ENCODE assay signal across 1 cellular context in the genomic region with DNA sequence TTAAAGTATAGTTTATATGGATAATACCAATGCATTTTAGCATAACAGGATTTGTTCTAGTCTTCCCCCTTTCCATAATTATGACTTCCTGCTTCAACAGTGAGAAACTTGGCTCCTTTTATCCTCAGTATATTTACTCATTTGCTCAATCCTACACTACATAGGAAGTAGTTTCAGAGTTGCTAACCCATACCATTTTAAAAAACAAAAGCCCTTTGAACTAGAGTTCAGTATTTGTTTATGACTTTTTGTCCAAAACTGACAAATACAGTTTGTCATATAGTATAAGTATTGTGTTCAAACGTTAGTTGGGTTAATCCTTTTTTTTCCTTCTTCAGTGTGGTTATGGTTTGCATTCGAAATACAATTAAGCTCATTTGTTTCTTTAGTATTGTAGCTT.
TF ChIP-seq lines count a peak whose summit lies in the region.

No MANE protein-coding gene starts in this region.

TF ChIP-seq in K562, 482 proteins besides CTCF, POLR2A, EP300 and RAD21:
- no peak for TF ChIP-seq TEAD1 (CRISPR knock-in tag; IDR thresholded peaks at IDR 0.05)
- TF ChIP-seq ZNF232 (CRISPR knock-in tag; IDR thresholded peaks at IDR 0.05): no peak
- TF ChIP-seq ZBTB8A (IDR thresholded peaks at IDR 0.05; ENCODE audit: partially characterized antibody): no peak
- TF ChIP-seq, protein P1, sequence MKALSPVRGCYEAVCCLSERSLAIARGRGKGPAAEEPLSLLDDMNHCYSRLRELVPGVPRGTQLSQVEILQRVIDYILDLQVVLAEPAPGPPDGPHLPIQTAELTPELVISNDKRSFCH (CRISPR knock-in tag; IDR thresholded peaks at IDR 0.05): no peak
- TF ChIP-seq, protein P1 (tag; IDR thresholded peaks at IDR 0.05): no peak
- TF ChIP-seq, protein P2, sequence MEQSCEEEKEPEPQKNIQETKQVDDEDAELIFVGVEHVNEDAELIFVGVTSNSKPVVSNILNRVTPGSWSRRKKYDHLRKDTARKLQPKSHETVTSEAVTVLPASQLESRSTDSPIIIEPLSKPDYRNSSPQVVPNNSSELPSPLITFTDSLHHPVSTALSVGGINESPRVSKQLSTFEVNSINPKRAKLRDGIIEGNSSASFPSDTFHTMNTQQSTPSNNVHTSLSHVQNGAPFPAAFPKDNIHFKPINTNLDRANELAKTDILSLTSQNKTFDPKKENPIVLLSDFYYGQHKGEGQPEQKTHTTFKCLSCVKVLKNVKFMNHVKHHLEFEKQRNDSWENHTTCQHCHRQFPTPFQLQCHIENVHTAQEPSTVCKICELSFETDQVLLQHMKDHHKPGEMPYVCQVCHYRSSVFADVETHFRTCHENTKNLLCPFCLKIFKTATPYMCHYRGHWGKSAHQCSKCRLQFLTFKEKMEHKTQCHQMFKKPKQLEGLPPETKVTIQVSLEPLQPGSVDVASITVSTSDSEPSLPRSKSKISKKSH (CRISPR knock-in tag; IDR thresholded peaks at IDR 0.05): no peak
- TF ChIP-seq, protein P3, sequence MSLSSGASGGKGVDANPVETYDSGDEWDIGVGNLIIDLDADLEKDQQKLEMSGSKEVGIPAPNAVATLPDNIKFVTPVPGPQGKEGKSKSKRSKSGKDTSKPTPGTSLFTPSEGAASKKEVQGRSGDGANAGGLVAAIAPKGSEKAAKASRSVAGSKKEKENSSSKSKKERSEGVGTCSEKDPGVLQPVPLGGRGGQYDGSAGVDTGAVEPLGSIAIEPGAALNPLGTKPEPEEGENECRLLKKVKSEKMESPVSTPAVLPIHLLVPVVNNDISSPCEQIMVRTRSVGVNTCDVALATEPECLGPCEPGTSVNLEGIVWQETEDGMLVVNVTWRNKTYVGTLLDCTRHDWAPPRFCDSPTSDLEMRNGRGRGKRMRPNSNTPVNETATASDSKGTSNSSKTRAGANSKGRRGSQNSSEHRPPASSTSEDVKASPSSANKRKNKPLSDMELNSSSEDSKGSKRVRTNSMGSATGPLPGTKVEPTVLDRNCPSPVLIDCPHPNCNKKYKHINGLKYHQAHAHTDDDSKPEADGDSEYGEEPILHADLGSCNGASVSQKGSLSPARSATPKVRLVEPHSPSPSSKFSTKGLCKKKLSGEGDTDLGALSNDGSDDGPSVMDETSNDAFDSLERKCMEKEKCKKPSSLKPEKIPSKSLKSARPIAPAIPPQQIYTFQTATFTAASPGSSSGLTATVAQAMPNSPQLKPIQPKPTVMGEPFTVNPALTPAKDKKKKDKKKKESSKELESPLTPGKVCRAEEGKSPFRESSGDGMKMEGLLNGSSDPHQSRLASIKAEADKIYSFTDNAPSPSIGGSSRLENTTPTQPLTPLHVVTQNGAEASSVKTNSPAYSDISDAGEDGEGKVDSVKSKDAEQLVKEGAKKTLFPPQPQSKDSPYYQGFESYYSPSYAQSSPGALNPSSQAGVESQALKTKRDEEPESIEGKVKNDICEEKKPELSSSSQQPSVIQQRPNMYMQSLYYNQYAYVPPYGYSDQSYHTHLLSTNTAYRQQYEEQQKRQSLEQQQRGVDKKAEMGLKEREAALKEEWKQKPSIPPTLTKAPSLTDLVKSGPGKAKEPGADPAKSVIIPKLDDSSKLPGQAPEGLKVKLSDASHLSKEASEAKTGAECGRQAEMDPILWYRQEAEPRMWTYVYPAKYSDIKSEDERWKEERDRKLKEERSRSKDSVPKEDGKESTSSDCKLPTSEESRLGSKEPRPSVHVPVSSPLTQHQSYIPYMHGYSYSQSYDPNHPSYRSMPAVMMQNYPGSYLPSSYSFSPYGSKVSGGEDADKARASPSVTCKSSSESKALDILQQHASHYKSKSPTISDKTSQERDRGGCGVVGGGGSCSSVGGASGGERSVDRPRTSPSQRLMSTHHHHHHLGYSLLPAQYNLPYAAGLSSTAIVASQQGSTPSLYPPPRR (CRISPR knock-in tag; IDR thresholded peaks at IDR 0.05; ENCODE audit: borderline replicate concordance): no peak
- TF ChIP-seq ZNF785 (CRISPR knock-in tag; IDR thresholded peaks at IDR 0.05): no peak
- no peak for TF ChIP-seq HDAC1 (IDR thresholded peaks at IDR 0.05)
- no peak for TF ChIP-seq BCL6 (CRISPR knock-in tag; IDR thresholded peaks at IDR 0.05)
- TF ChIP-seq KLF6 (CRISPR knock-in tag; IDR thresholded peaks at IDR 0.05; ENCODE audit: borderline replicate concordance): no peak
